8 cellular contexts compared by ENCODE assay signal in the genomic region with DNA sequence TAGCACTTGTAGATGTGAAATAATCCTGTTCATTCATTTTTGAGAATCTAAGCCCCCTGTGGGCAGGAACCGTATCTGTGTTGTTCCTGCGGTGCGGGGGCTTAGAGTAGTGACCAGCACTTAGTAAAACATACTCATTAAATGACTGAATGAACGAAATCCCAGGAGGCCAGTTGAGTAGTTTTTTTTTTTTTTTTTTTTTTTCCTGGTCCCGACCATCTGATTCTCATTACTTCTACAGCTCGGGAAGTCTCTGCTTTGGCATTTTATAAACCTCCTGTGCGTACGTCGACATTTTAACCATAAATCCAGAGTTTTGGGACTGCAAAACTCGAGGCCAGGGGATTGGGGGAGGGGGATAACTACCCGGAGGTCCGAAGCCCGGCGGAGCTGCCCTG. TPM values are rescaled to one million over a fixed set of nuclear protein-coding genes. Genes with fewer than 3 reads are reported as not detected.
DNase-seq lines count a peak whose midpoint lies in the region; ATAC-seq and TF ChIP-seq lines count a peak whose summit lies in the region.

No MANE protein-coding gene starts in this region.

- no peak for ATAC-seq in naive thymus-derived CD4-positive, alpha-beta T cell
- ATAC-seq in GM21717 (IDR thresholded peaks at IDR 0.05; ENCODE audit: unreplicated experiment), result no peak
- ATAC-seq in HG02973 (IDR thresholded peaks at IDR 0.05; ENCODE audit: unreplicated experiment), result no peak

- H3F3A ChIP-seq in MM.1S (ENCODE audit: insufficient read depth, low read length), result no peaks in the 10 kb centered on the region

- H3K27ac ChIP-seq in MM.1S (ENCODE audit: low read length) (peak overlapping the region; percentile 76; the same call in 1 of the 2 replicates), dorsolateral prefrontal cortex (peak overlapping the region in 56 of 59 donors; percentile 32 to 96 (median 86))
- peak overlapping the region; percentile 34 for H3K27ac ChIP-seq in naive thymus-derived CD4-positive, alpha-beta T cell (ENCODE audit: low read depth, low read length)

- DNase-seq in AG10803 (ENCODE audit: low read depth) (peak; percentile 87), MM.1S (no peak), dorsolateral prefrontal cortex (no peak), NCI-H69 (lab: John Stamatoyannopoulos, UW) (no peak), iPS-NIHi11 (ENCODE audit: low spot score) (no peak)
- DNase-seq in naive thymus-derived CD4-positive, alpha-beta T cell, result no peak

- no peaks in the 10 kb centered on the region for H3K79me2 ChIP-seq in MM.1S (ENCODE audit: low read length)

- no peaks in the 10 kb centered on the region for H3K9me2 ChIP-seq in MM.1S (replicated peaks; ENCODE audit: insufficient read depth, low read length)

- H3K9me3 Mint-ChIP-seq in naive thymus-derived CD4-positive, alpha-beta T cell, result peaks cover 0 to 2% (median 0%) of the 10 kb centered on the region in 11 donors

- peak overlapping the region; percentile 93 for H2AFZ ChIP-seq in MM.1S (ENCODE audit: low read length)

- H3K36me3 ChIP-seq in MM.1S (replicated peaks; ENCODE audit: insufficient read depth, low read length), result no peaks in the 10 kb centered on the region
- no peaks in the 10 kb centered on the region for H3K36me3 ChIP-seq in naive thymus-derived CD4-positive, alpha-beta T cell (ENCODE audit: control insufficient read depth in 2 of 3, insufficient read depth in 3 of 3, low read length in 3 of 3)

- peaks cover 24 to 64% (median 53%) of the 10 kb centered on the region in 7 donors for H3K4me1 Mint-ChIP-seq in naive thymus-derived CD4-positive, alpha-beta T cell

- 0 out of 2 replicates have a peak, but pooled peaks cover 4% of the 10 kb centered on the region for H3K4me1 ChIP-seq in MM.1S (ENCODE audit: low read length)
- peaks cover 15 to 35% of the 10 kb centered on the region in 2 donors for H3K4me1 ChIP-seq in naive thymus-derived CD4-positive, alpha-beta T cell (ENCODE audit: control insufficient read depth in 2 of 2, insufficient read depth in 2 of 2, low read length in 2 of 2)

- H3K9ac ChIP-seq in MM.1S (ENCODE audit: low read length), result peak overlapping the region; percentile 86

- H3K27me3 Mint-ChIP-seq in naive thymus-derived CD4-positive, alpha-beta T cell, result peaks cover 0 to 12% (median 0%) of the 10 kb centered on the region in 5 donors

- no peaks in the 10 kb centered on the region for H4K20me1 ChIP-seq in MM.1S (ENCODE audit: insufficient read depth, low read length)

- H3K9me3 ChIP-seq in MM.1S (replicated peaks; ENCODE audit: insufficient read depth, low read length), result no peaks in the 10 kb centered on the region
- no peaks in the 10 kb centered on the region for H3K9me3 ChIP-seq in naive thymus-derived CD4-positive, alpha-beta T cell (ENCODE audit: control insufficient read depth in 2 of 3, low read length in 3 of 3)

- TF ChIP-seq CTCF in AG10803 (conservative IDR thresholded peaks at IDR 0.05; ENCODE audit: low read length), result no peak
- TF ChIP-seq CTCF in MM.1S (IDR thresholded peaks at IDR 0.05; ENCODE audit: low read length), result no peak
- TF ChIP-seq CTCF in dorsolateral prefrontal cortex (IDR thresholded peaks at IDR 0.05 in 54 of 56, conservative IDR thresholded peaks at IDR 0.05 in 2 of 56; ENCODE audit: low read depth in 1 of 56, partially characterized antibody in 56 of 56), result no peak

- intact Hi-C loops in dorsolateral prefrontal cortex (cut with DNase I), result no loop called here
- intact Hi-C loops in naive thymus-derived CD4-positive, alpha-beta T cell (cut with micrococcal nuclease), result loop anchor here (2.0 to 10.0 kb wide), 16 partner anchors 16 to 1831 kb away; partner anchors contain the start of genes DELE1 (in 1 of the 2), KCTD16 (in 1 of the 2), NR3C1 (in 1 of the 2) and RNF14 (in 1 of the 2)

- POLR2A ChIA-PET in naive thymus-derived CD4-positive, alpha-beta T cell (lab: Charles Lee), result interaction anchor here (0.7 to 2.5 kb wide), 3 partner anchors 31 to 1036 kb away, joined by 3 to 8 read pairs (median 3); partner anchors contain the start of genes SPRY4 and TAF7

- H3K4me3 ChIP-seq in AG10803 (ENCODE audit: low read length) (peak overlapping the region; percentile 68), MM.1S (ENCODE audit: low read length) (peak overlapping the region; percentile 84), dorsolateral prefrontal cortex (peak overlapping the region; percentile 53 to 81 (median 70))
- H3K4me3 ChIP-seq in naive thymus-derived CD4-positive, alpha-beta T cell (ENCODE audit: low read length), result peak overlapping the region; percentile 62

- H3K27ac Mint-ChIP-seq in naive thymus-derived CD4-positive, alpha-beta T cell, result peak overlapping the region; percentile 61 to 92 (median 83)

- CTCF ChIA-PET in naive thymus-derived CD4-positive, alpha-beta T cell (lab: Charles Lee), result interaction anchor here (0.6 to 1.2 kb wide), 2 partner anchors 106 to 414 kb away, joined by 3 read pairs; no protein-coding TSS in a partner anchor

- H3K36me3 Mint-ChIP-seq in naive thymus-derived CD4-positive, alpha-beta T cell, result no peaks in the 10 kb centered on the region

- H3K4me3 Mint-ChIP-seq in naive thymus-derived CD4-positive, alpha-beta T cell, result peak overlapping the region; percentile 74 to 88 (median 84)

- H3K27me3 ChIP-seq in MM.1S (replicated peaks; ENCODE audit: insufficient read depth, low read length) (peaks cover 10% of the 10 kb centered on the region), dorsolateral prefrontal cortex (peaks cover 0 to 31% (median 0%) of the 10 kb centered on the region in 45 donors)
- H3K27me3 ChIP-seq in naive thymus-derived CD4-positive, alpha-beta T cell (ENCODE audit: control insufficient read depth in 2 of 2, insufficient read depth in 2 of 2, low read length in 2 of 2), result no peaks in the 10 kb centered on the region

- peak overlapping the region; percentile 50 for H3K4me2 ChIP-seq in MM.1S (ENCODE audit: low read depth, low read length)

RNA-seq across cellular contexts. Expression of gene SPRY4, which starts 31.5 kb away (rescaled TPM):
- total RNA-seq in dorsolateral prefrontal cortex, result 10 to 100 TPM in 102 of 120 experiments, 1 to 10 TPM in 18; 7.2 to 26.4 (median 14.3) TPM
- total RNA-seq in naive thymus-derived CD4-positive, alpha-beta T cell, result under 1 TPM in 3 of 5 experiments, not detected in 2; 0.08 to 0.34 (median 0.11) TPM
- not detected for polyA plus RNA-seq in naive thymus-derived CD4-positive, alpha-beta T cell

Comparison
In these comparisons a context has a peak if more than half of its experiments do, and no peak if none do; other contexts are left out.
1. H3K27ac ChIP-seq: peak in every context shown above with its lines; median percentile 86 in dorsolateral prefrontal cortex; 76 in MM.1S; 34 in naive thymus-derived CD4-positive, alpha-beta T cell.
2. RNA of gene SPRY4, which starts 31.5 kb away (total RNA-seq): 7.2 to 26.4 TPM in dorsolateral prefrontal cortex; 0.08 to 0.34 TPM in naive thymus-derived CD4-positive, alpha-beta T cell; every median in the first group is over 4 times any median in the second.
3. intact Hi-C loops: an anchor here in naive thymus-derived CD4-positive, alpha-beta T cell (2.0 to 10.0 kb wide); none called in dorsolateral prefrontal cortex.
4. Peak in every context shown above with its lines, with median percentiles within 50 percentile points of each other: H3K4me3 ChIP-seq.